Comparison of ENCODE assay signal across 1 cellular context in the genomic region with DNA sequence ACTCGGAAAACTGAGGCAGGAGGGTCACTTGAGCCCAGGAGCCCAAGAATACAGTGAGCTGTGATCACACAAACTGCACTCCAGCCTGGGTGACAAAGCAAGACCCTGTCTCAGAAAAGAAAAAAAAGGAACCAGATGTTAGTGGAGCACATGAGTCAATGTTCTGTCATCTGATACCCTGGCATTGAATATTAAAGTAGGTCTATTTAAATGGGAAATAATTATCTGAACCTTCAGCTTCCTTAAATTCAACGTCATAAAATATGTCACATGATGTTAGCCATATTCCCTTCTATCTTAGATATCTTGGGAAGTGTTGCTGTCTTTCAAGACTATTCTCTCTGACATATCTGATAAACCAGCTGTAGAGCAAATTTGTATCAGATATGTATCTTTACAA.
TF ChIP-seq lines count a peak whose summit lies in the region.

No MANE protein-coding gene starts in this region.

TF ChIP-seq in IMR-90, 13 proteins besides CTCF, POLR2A, EP300 and RAD21 (continued from another document):
- TF ChIP-seq, protein P1, sequence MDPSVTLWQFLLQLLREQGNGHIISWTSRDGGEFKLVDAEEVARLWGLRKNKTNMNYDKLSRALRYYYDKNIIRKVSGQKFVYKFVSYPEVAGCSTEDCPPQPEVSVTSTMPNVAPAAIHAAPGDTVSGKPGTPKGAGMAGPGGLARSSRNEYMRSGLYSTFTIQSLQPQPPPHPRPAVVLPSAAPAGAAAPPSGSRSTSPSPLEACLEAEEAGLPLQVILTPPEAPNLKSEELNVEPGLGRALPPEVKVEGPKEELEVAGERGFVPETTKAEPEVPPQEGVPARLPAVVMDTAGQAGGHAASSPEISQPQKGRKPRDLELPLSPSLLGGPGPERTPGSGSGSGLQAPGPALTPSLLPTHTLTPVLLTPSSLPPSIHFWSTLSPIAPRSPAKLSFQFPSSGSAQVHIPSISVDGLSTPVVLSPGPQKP (IDR thresholded peaks at IDR 0.05; ENCODE audit: borderline replicate concordance, low read depth, low read length), result no peak
